Comparison of ENCODE assay signal across 1 cellular context in genomic region chr5:163407034-163407652, GRCh38.
TF ChIP-seq lines count a peak whose summit lies in the region.

No MANE protein-coding gene starts in this region.

TF ChIP-seq in GM23338, 12 proteins besides CTCF, POLR2A, EP300 and RAD21 (continued from another document):
- TF ChIP-seq STAT1 (IDR thresholded peaks at IDR 0.05; ENCODE audit: unreplicated experiment): no peak
